In genomic region chr11:28833670-28834069, GRCh38 we compare ENCODE assay signal across 9 cellular contexts.
DNase-seq lines count a peak whose midpoint lies in the region; ATAC-seq and TF ChIP-seq lines count a peak whose summit lies in the region.
"Had no signal": no experiment of that assay in that cellular context is flagged by ENCODE, and none has a peak within 500 bp of the region (broad histone marks: within the 10 kb centered on the region; RNA-seq: fewer than 3 reads in every experiment).

No MANE protein-coding gene starts in this region.

- H3K23me2 ChIP-seq in H9 (ENCODE audit: insufficient read length, low read depth, low read length, poor library complexity, severe bottlenecking): no peaks in the 10 kb centered on the region

- WGBS in H9 (ENCODE audit: extremely low coverage, insufficient read length, low lambda C conversion rate): no CpG with 5 or more reads among the region's 2 CpGs

- no peak overlapping the region for H3K18ac ChIP-seq in H9 (ENCODE audit: insufficient read length, low read depth, low read length)

- H2BK12ac ChIP-seq in H9 (ENCODE audit: insufficient read length, low read depth, low read length): no peak overlapping the region

- no peaks in the 10 kb centered on the region for H3K9me3 ChIP-seq in H9 (ENCODE audit: control insufficient read depth, low read depth, low read length)
- H3K9me3 ChIP-seq in skeletal muscle satellite cell (replicated peaks; ENCODE audit: low read length): no peaks in the 10 kb centered on the region

- no peak overlapping the region for H3K27ac ChIP-seq in H9 (ENCODE audit: insufficient read length, low read depth, low read length)

- H2BK20ac ChIP-seq in H9 (ENCODE audit: low read depth, low read length, poor library complexity, severe bottlenecking): peak overlapping the region; percentile 93

- no peak overlapping the region for H3K4me3 Mint-ChIP-seq in H9

- no peak overlapping the region for H3K4me3 ChIP-seq in skeletal muscle satellite cell (ENCODE audit: low read length)

- H2BK5ac ChIP-seq in H9 (ENCODE audit: insufficient read length, low read length): no peak overlapping the region

- H2AK5ac ChIP-seq in H9 (ENCODE audit: insufficient read length, low read length): no peak overlapping the region

- H2AFZ ChIP-seq in H9 (ENCODE audit: low read length): peak overlapping the region; percentile 52

- H3K9ac ChIP-seq in H9 (ENCODE audit: extremely low read depth, insufficient read length, low read length) (no peak overlapping the region), skeletal muscle satellite cell (ENCODE audit: low read depth, low read length) (peak overlapping the region; percentile 87)

- H4K8ac ChIP-seq in H9 (replicated peaks; ENCODE audit: insufficient read length, low read depth, low read length): no peak overlapping the region

- no peak overlapping the region for H3K56ac ChIP-seq in H9 (ENCODE audit: insufficient read length, low read depth, low read length)

- H3K4me1 Mint-ChIP-seq in H9: peaks cover 30 to 39% of the 10 kb centered on the region in 2 experiments

- H4K91ac ChIP-seq in H9 (ENCODE audit: insufficient read length, low read depth, low read length): no peak overlapping the region

- peak overlapping the region in 2 of 3 experiments; percentile 10; a peak in 2 of 7 replicates for H3K27ac Mint-ChIP-seq in H9

- DNase-seq in H9 (no peak), T1000 (lab: John Stamatoyannopoulos, UW) (peak; percentile 5), fibroblast of the conjunctiva (ENCODE audit: low read depth) (peak; percentile 42), DMS53 (lab: John Stamatoyannopoulos, UW) (no peak), activated T-cell treated with anti-CD3 and anti-CD28 coated beads for 4 hours (no peak)
- DNase-seq: cerebellar nuclear complex, NCI-H1436 had no signal

- H3K27me3 ChIP-seq in H9 (ENCODE audit: insufficient read depth, low read length) (no peaks in the 10 kb centered on the region), skeletal muscle satellite cell (ENCODE audit: control insufficient read depth, insufficient read depth, low read length) (no peaks in the 10 kb centered on the region)

- H3K27me3 Mint-ChIP-seq in H9 (ENCODE audit: low read depth): no peaks in the 10 kb centered on the region

- H3T11ph ChIP-seq in H9 (ENCODE audit: low read length): no peak overlapping the region

- H3K79me1 ChIP-seq in H9 (ENCODE audit: insufficient read depth, low read depth, low read length, poor library complexity, severe bottlenecking): no peaks in the 10 kb centered on the region

- no peak overlapping the region for H3K4ac ChIP-seq in H9 (ENCODE audit: low read depth, low read length)

- no peak overlapping the region for H3K14ac ChIP-seq in H9 (ENCODE audit: insufficient read depth, low read length)

- no peak overlapping the region for H2BK120ac ChIP-seq in H9 (ENCODE audit: low read depth, low read length, poor library complexity, severe bottlenecking)

- H3K36me3 Mint-ChIP-seq in H9 (ENCODE audit: insufficient read depth in 1 of 3, low read depth in 3 of 3): no peaks in the 10 kb centered on the region; a peak in 1 of 7 replicates

- no peaks in the 10 kb centered on the region for H4K20me1 ChIP-seq in H9 (ENCODE audit: control insufficient read depth, insufficient read depth, insufficient read length)

- no peaks in the 10 kb centered on the region for H3K36me3 ChIP-seq in skeletal muscle satellite cell (ENCODE audit: insufficient read depth, low read length)

- H3K9me3 Mint-ChIP-seq in H9: no peaks in the 10 kb centered on the region

- no peak for ATAC-seq in HG03280 (IDR thresholded peaks at IDR 0.05; ENCODE audit: unreplicated experiment)

- no peak overlapping the region for H2BK15ac ChIP-seq in H9 (ENCODE audit: low read depth, low read length)

- H3K4me2 ChIP-seq in H9 (ENCODE audit: insufficient read depth, insufficient read length, low read length) (peak overlapping the region; percentile 37), skeletal muscle satellite cell (ENCODE audit: low read length) (peak overlapping the region; percentile 50)

- H3K79me2 ChIP-seq in H9 (ENCODE audit: insufficient read depth, low read length): no peaks in the 10 kb centered on the region

- H3K23ac ChIP-seq in H9 (ENCODE audit: insufficient read length, low read depth, low read length): no peak overlapping the region

- H4K5ac ChIP-seq in H9 (ENCODE audit: insufficient read length, low read depth, low read length): no peak overlapping the region

- peaks cover 10% of the 10 kb centered on the region for H3K4me1 ChIP-seq in H9 (ENCODE audit: insufficient read depth, low read length)
- peaks cover 59% of the 10 kb centered on the region for H3K4me1 ChIP-seq in skeletal muscle satellite cell (ENCODE audit: control insufficient read depth, insufficient read depth, low read length)

- TF ChIP-seq CTCF in H9 (conservative IDR thresholded peaks at IDR 0.05): no peak

Comparison
In these comparisons a context has a peak if more than half of its experiments do, and no peak if none do; other contexts are left out.
1. DNase-seq: peak in T1000 (single experiment) and fibroblast of the conjunctiva (single experiment); none in H9 (single experiment), DMS53 (single experiment) and activated T-cell treated with anti-CD3 and anti-CD28 coated beads for 4 hours (single experiment).